ENCODE assay signal across 11 cellular contexts in the genomic region with DNA sequence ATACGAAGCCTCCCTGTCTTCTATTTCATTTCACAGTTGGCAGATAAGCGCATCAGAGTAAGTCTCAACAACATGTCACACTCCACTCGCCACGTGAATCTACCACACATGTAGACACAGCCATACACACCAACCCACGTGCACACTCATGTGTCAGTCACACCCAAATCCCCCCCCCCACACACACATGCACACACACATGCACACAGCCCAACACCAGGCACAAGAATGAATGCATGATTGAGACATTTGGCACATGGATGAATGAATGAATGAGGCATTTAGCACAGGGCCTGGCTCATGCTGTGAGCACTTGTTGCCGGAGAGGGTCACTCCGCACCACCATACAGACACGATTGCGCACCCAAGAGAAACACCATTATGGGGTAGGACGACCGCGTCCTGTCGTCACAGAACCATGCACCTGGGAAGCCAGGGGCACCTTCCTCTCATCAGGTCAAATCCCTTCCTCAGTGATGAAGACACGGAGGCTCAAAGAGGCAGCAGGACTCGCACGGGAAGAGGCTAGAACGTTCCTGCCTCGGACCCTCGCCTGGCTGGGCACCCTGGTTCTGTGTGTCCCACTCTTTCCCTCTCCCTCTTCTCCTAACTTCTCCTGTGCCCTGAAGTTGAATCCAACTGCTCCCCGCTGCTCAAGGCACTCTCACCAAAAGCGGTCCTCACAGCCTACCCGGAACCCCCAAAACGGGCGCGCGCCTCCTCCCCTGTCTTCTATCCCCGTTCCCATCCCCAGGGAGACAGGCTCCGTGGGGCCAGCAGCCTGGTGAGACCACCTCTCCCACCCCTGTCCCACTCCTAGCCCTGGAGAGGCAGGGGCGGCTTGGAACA. TPM values are rescaled to one million over a fixed set of nuclear protein-coding genes. Genes with fewer than 3 reads are reported as not detected.
A peak's percentile ranks its signal among the peaks of the same experiment; 100 is the strongest.
DNase-seq lines count a peak whose midpoint lies in the region; ATAC-seq and TF ChIP-seq lines count a peak whose summit lies in the region.
"Had no signal": no experiment of that assay in that cellular context is flagged by ENCODE, and none has a peak within 500 bp of the region (broad histone marks: within the 10 kb centered on the region; RNA-seq: fewer than 3 reads in every experiment).

No MANE protein-coding gene starts in this region.

- H3K9me2 ChIP-seq in HCT116 (ENCODE audit: insufficient read depth): no peaks in the 10 kb centered on the region

- no peak for TF ChIP-seq POLR2A in HCT116 (IDR thresholded peaks at IDR 0.05; ENCODE audit: borderline replicate concordance, extremely low read depth, insufficient read depth, insufficient read length)

- BruUV-seq in HCT116 (replicated peaks; lab: Mats Ljungman, UMichigan): TSS peak; percentile 57

- H3K36me3 ChIP-seq in HCT116 (ENCODE audit: control insufficient read depth in 1 of 2, insufficient read depth in 2 of 2, low read length in 2 of 2): no peaks in the 10 kb centered on the region

- RAD21 ChIA-PET in HCT116 (lab: Charles Lee; ENCODE audit: low non-redundant PET in 1 of 2, low total read pairs in 2 of 2, uncharacterized antibody in 2 of 2, unreplicated experiment in 2 of 2): no interaction called here

- TF ChIP-seq CTCF in AG09309 (IDR thresholded peaks at IDR 0.05; ENCODE audit: control insufficient read depth, insufficient read depth, low read depth, low read length, missing control alignments) (no peak), HCT116 (IDR thresholded peaks at IDR 0.05 in 2 of 3, conservative IDR thresholded peaks at IDR 0.05 in 1 of 3; ENCODE audit: borderline replicate concordance in 1 of 3, insufficient read depth in 1 of 3, low read depth in 2 of 3, low read length in 2 of 3) (no peak)

- H3K79me2 ChIP-seq in HCT116 (ENCODE audit: insufficient read depth, low read length): no peaks in the 10 kb centered on the region

- intact Hi-C loops in HCT116 (cut with micrococcal nuclease): no loop called here

- H3K27ac ChIP-seq in HCT116 (ENCODE audit: low read depth, low read length) (no peak overlapping the region; the same call in 1 of the 2 replicates), cingulate gyrus (ENCODE audit: low read depth, low read length) (peak overlapping the region; percentile 4)

- H2AFZ ChIP-seq in HCT116 (ENCODE audit: low read depth, low read length, poor library complexity, severe bottlenecking): no peak overlapping the region

- H3K4me1 ChIP-seq in HCT116 (ENCODE audit: control insufficient read depth in 1 of 2, insufficient read depth in 2 of 2, low read length in 2 of 2): peaks cover 9 to 13% of the 10 kb centered on the region in 2 experiments; a peak in 3 of 4 replicates

- H3K4me3 Mint-ChIP-seq in naive thymus-derived CD8-positive, alpha-beta T cell: peak overlapping the region; percentile 46 to 87 (median 64)

- H3K9me3 Mint-ChIP-seq in naive thymus-derived CD8-positive, alpha-beta T cell: no peaks in the 10 kb centered on the region

- TF ChIP-seq RAD21 in HCT116 (IDR thresholded peaks at IDR 0.05; ENCODE audit: low read depth): no peak

- H3K4me3 ChIP-seq in AG09309 (ENCODE audit: control insufficient read depth, low read depth, low read length) (peak overlapping the region; percentile 78), HCT116 (replicated peaks in 1 of 2; ENCODE audit: low read depth in 1 of 2, low read length in 2 of 2) (peak overlapping the region; percentile 51 to 63)

- POLR2A ChIA-PET in HCT116 (lab: Charles Lee): no interaction called here
- POLR2A ChIA-PET in naive thymus-derived CD8-positive, alpha-beta T cell (lab: Charles Lee): interaction anchor here (0.8 kb wide), 1 partner anchor 10 kb away, joined by 3 read pairs; no protein-coding TSS in a partner anchor

- peaks cover 20% of the 10 kb centered on the region; the same call in 1 of the 2 replicates for H3K27me3 ChIP-seq in HCT116 (ENCODE audit: insufficient read depth, low read length)

- H3K4me1 Mint-ChIP-seq in naive thymus-derived CD8-positive, alpha-beta T cell: peaks cover 25 to 62% (median 40%) of the 10 kb centered on the region in 4 donors

- no peaks in the 10 kb centered on the region for H3K9me3 ChIP-seq in HCT116 (ENCODE audit: control insufficient read depth in 1 of 2, insufficient read depth in 1 of 2, low read depth in 1 of 2, low read length in 2 of 2)

- peaks cover 0 to 11% (median 9%) of the 10 kb centered on the region in 3 donors for H3K36me3 Mint-ChIP-seq in naive thymus-derived CD8-positive, alpha-beta T cell

- peaks cover 36 to 91% (median 76%) of the 10 kb centered on the region in 5 donors for H3K27me3 Mint-ChIP-seq in naive thymus-derived CD8-positive, alpha-beta T cell

- no peak for ATAC-seq in HCT116
- peak; percentile 21 to 51 for ATAC-seq in naive thymus-derived CD8-positive, alpha-beta T cell
- ATAC-seq in HG03045 (IDR thresholded peaks at IDR 0.05; ENCODE audit: unreplicated experiment): no peak
- no peak for ATAC-seq in GM18868 (IDR thresholded peaks at IDR 0.05; ENCODE audit: unreplicated experiment)

- DNase-seq in AG09309 (ENCODE audit: low read depth) (no peak), HCT116 (ENCODE audit: low read depth, low spot score) (no peak), NCI-H526 treated with DMSO at 0.1 percent for 48 hours (lab: John Stamatoyannopoulos, UW) (no peak), NCI-H1930 (lab: John Stamatoyannopoulos, UW) (no peak)
- no peak for DNase-seq in naive thymus-derived CD8-positive, alpha-beta T cell
- DNase-seq: activated effector memory CD4-positive, alpha-beta T cell treated with Interleukin-2 at 50 U/mL for 16 hours; NCI-H524 treated with DMSO at 0.1 percent for 48 hours had no signal

- CTCF ChIA-PET in HCT116 (lab: Charles Lee): no interaction called here

- H3K27ac Mint-ChIP-seq in naive thymus-derived CD8-positive, alpha-beta T cell: peak overlapping the region in 4 of 10 donors; percentile 15 to 50 (median 44)

- H3K9ac ChIP-seq in HCT116 (ENCODE audit: low read length): peak overlapping the region; percentile 62

- H3K4me2 ChIP-seq in HCT116 (ENCODE audit: low read length): peak overlapping the region; percentile 85

- H4K20me1 ChIP-seq in HCT116 (ENCODE audit: insufficient read depth): no peaks in the 10 kb centered on the region

TF ChIP-seq in HCT116, 20 proteins besides CTCF, POLR2A, EP300 and RAD21:
- TF ChIP-seq FOSL1 (IDR thresholded peaks at IDR 0.05; ENCODE audit: low read depth): no peak
- TF ChIP-seq JUND (IDR thresholded peaks at IDR 0.05): no peak
- TF ChIP-seq EZH2 (IDR thresholded peaks at IDR 0.05): no peak
- TF ChIP-seq TCF7L2 (IDR thresholded peaks at IDR 0.05; ENCODE audit: borderline replicate concordance, extremely low read depth, insufficient read depth, insufficient read length): no peak
- TF ChIP-seq SIN3A (IDR thresholded peaks at IDR 0.05; ENCODE audit: low read depth): no peak
- TF ChIP-seq YY1 (IDR thresholded peaks at IDR 0.05; ENCODE audit: extremely low read depth, insufficient replicate concordance, low read depth, low read length): no peak
- TF ChIP-seq, protein P1, sequence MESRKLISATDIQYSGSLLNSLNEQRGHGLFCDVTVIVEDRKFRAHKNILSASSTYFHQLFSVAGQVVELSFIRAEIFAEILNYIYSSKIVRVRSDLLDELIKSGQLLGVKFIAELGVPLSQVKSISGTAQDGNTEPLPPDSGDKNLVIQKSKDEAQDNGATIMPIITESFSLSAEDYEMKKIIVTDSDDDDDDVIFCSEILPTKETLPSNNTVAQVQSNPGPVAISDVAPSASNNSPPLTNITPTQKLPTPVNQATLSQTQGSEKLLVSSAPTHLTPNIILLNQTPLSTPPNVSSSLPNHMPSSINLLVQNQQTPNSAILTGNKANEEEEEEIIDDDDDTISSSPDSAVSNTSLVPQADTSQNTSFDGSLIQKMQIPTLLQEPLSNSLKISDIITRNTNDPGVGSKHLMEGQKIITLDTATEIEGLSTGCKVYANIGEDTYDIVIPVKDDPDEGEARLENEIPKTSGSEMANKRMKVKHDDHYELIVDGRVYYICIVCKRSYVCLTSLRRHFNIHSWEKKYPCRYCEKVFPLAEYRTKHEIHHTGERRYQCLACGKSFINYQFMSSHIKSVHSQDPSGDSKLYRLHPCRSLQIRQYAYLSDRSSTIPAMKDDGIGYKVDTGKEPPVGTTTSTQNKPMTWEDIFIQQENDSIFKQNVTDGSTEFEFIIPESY (IDR thresholded peaks at IDR 0.05; ENCODE audit: extremely low read depth, insufficient replicate concordance, low read length): no peak

RNA-seq across cellular contexts. Expression of a gene that starts 1.4 kb away (rescaled TPM):
- 35.8 TPM for total RNA-seq in HCT116 (2021; ENCODE audit: unreplicated experiment)
- polyA plus RNA-seq in HCT116 (2012): 27.7 and 31.2 TPM in 2 replicates
- total RNA-seq in naive thymus-derived CD8-positive, alpha-beta T cell: not detected
- not detected for polyA plus RNA-seq in naive thymus-derived CD8-positive, alpha-beta T cell
- total RNA-seq: mononuclear cell had no signal

RNA-seq across cellular contexts. Expression of a gene that starts 53.7 kb away (rescaled TPM):
- total RNA-seq in HCT116 (2021; ENCODE audit: unreplicated experiment): 0.98 TPM
- 1.4 and 2.5 TPM in 2 replicates for polyA plus RNA-seq in HCT116 (2012)
- total RNA-seq in naive thymus-derived CD8-positive, alpha-beta T cell: under 1 TPM in 1 of 2 experiments, not detected in 1; 0.42 TPM
- polyA plus RNA-seq in naive thymus-derived CD8-positive, alpha-beta T cell: under 1 TPM in 2 of 3 donors, not detected in 1; 0.02 to 0.12 TPM
- total RNA-seq: mononuclear cell had no signal

Comparison
In these comparisons a context has a peak if more than half of its experiments do, and no peak if none do; other contexts are left out.
1. ATAC-seq: peak in naive thymus-derived CD8-positive, alpha-beta T cell (2 of 2); none in HCT116 (single experiment), HG03045 (single experiment) and GM18868 (single experiment).
2. RNA of a gene that starts 1.4 kb away (total RNA-seq): 35.8 TPM in HCT116 (single experiment); not detected in naive thymus-derived CD8-positive, alpha-beta T cell; every median in the first group is over 10 times any median in the second.